Comparison of ENCODE assay signal across 31 cellular contexts in genomic region chr11:63494936-63495335, GRCh38. TPM values are rescaled to one million over a fixed set of nuclear protein-coding genes. Genes with fewer than 3 reads are reported as not detected.
"Had no signal": no experiment of that assay in that cellular context is flagged by ENCODE, and none has a peak within 500 bp of the region (broad histone marks: within the 10 kb centered on the region; RNA-seq: fewer than 3 reads in every experiment).

No MANE protein-coding gene starts in this region.

- H3K4me3 Mint-ChIP-seq: activated B cell treated with CpG ODN at 0.5 μM for 24 hours; activated CD4-positive, alpha-beta memory T cell treated with anti-CD3 and anti-CD28 coated beads, Interleukin-2, amount 10 ng/mL, durations not matched to agents 7 days and 5 days; activated CD8-positive, alpha-beta memory T cell treated with anti-CD3 and anti-CD28 coated beads, Interleukin-2, amount 10 ng/mL, durations not matched to agents 7 days and 5 days; activated naive CD4-positive, alpha-beta T cell treated with anti-CD3 and anti-CD28 coated beads, Interleukin-2, amount 50 U/mL, for 24 hours; activated T-helper 1 cell treated with anti-CD3 and anti-CD28 coated beads, Interleukin-12 subunit alpha, Interleukin-12 subunit beta, Interleukin-2, Interleukin-4 antibody, amounts not matched to agents 30 ng/mL and 10 ng/mL and 1 ng/mL, durations not matched to agents 14 hours and 24 hours and 36 hours; dendritic cell treated with granulocyte-macrophage colony-stimulating factor and Interleukin-4, amounts not matched to agents 40 ng/mL and 50 ng/mL, for 4 days; nephron; stimulated activated naive B cell treated with anti-CD40 and anti-IgM and Interleukin-4, amounts not matched to agents 10 μg/mL and 1 μg/mL and 100 μg/mL, for 72 hours; T-helper 1 cell treated with Interleukin-12 subunit alpha and Interleukin-12 subunit beta and Interleukin-4 antibody, amounts not matched to agents 30 μg/mL and 1 μg/mL, for 36 hours had no signal

- H3K9me3 ChIP-seq: neutrophil had no signal

- H3K4me3 ChIP-seq: smooth muscle cell, tibial artery had no signal

- H3K27ac ChIP-seq: brain microvascular endothelial cell, neutrophil, parathyroid adenoma, tibial artery had no signal

- H3K36me3 ChIP-seq: brain microvascular endothelial cell, neutrophil, tibial artery had no signal

- FAIRE-seq: endometrium, kidney had no signal

- ATAC-seq: activated CD8-positive, alpha-beta memory T cell treated with anti-CD3 and anti-CD28 coated beads, Interleukin-2, amount 10 ng/mL, durations not matched to agents 7 days and 5 days; sciatic nerve; stimulated activated naive B cell treated with anti-CD40 and anti-IgM and Interleukin-4, amounts not matched to agents 10 μg/mL and 1 μg/mL and 100 μg/mL, for 72 hours had no signal

- H3K4me2 ChIP-seq: smooth muscle cell had no signal

- H3K9ac ChIP-seq: parathyroid adenoma had no signal

- H3K4me1 ChIP-seq: parathyroid adenoma had no signal

- H3K79me2 ChIP-seq: parathyroid adenoma had no signal

- H3K27ac Mint-ChIP-seq: activated B cell treated with CpG ODN at 0.5 μM for 24 hours; activated CD4-positive, alpha-beta memory T cell treated with anti-CD3 and anti-CD28 coated beads, Interleukin-2, amount 10 ng/mL, durations not matched to agents 7 days and 5 days; activated CD8-positive, alpha-beta memory T cell treated with anti-CD3 and anti-CD28 coated beads, Interleukin-2, amount 10 ng/mL, durations not matched to agents 7 days and 5 days; activated naive CD4-positive, alpha-beta T cell treated with anti-CD3 and anti-CD28 coated beads, Interleukin-2, amount 50 U/mL, for 24 hours; activated T-helper 1 cell treated with anti-CD3 and anti-CD28 coated beads, Interleukin-12 subunit alpha, Interleukin-12 subunit beta, Interleukin-2, Interleukin-4 antibody, amounts not matched to agents 30 ng/mL and 10 ng/mL and 1 ng/mL, durations not matched to agents 14 hours and 24 hours and 36 hours; dendritic cell treated with granulocyte-macrophage colony-stimulating factor and Interleukin-4, amounts not matched to agents 40 ng/mL and 50 ng/mL, for 4 days; nephron; stimulated activated naive B cell treated with anti-CD40 and anti-IgM and Interleukin-4, amounts not matched to agents 10 μg/mL and 1 μg/mL and 100 μg/mL, for 72 hours; T-helper 1 cell treated with Interleukin-12 subunit alpha and Interleukin-12 subunit beta and Interleukin-4 antibody, amounts not matched to agents 30 μg/mL and 1 μg/mL, for 36 hours had no signal

- DNase-seq: activated B cell treated with CpG ODN at 0.5 μM for 24 hours; activated CD4-positive, alpha-beta memory T cell treated with anti-CD3 and anti-CD28 coated beads, Interleukin-2, amount 10 ng/mL, durations not matched to agents 7 days and 5 days; activated CD4-positive, alpha-beta T cell treated with anti-CD3 and anti-CD28 coated beads for 48 hours; activated CD8-positive, alpha-beta memory T cell treated with anti-CD3 and anti-CD28 coated beads, Interleukin-2, amount 10 ng/mL, durations not matched to agents 7 days and 5 days; activated gamma-delta T cell treated with Interleukin-2 at 50 U/mL for 16 hours; activated T-cell treated with anti-CD3 and anti-CD28 coated beads for 4 hours; anterior cingulate cortex; brain microvascular endothelial cell; caudate nucleus; effector CD4-positive, alpha-beta T cell; erythroblast; foreskin fibroblast; kidney; stimulated activated CD4-positive, alpha-beta T cell treated with anti-CD3 and anti-CD28 coated beads, Interleukin-2, amount 100 ng/mL, for 48 hours; stimulated activated CD8-positive, alpha-beta memory T cell treated with anti-CD3 and anti-CD28 coated beads, Interleukin-4, amount 100 ng/mL, for 48 hours; stimulated activated naive B cell treated with anti-CD40 and anti-IgM and Interleukin-4, amounts not matched to agents 10 μg/mL and 1 μg/mL and 100 μg/mL, for 72 hours; T1000; tibial artery had no signal

- H3K9me3 Mint-ChIP-seq: activated naive CD4-positive, alpha-beta T cell treated with anti-CD3 and anti-CD28 coated beads, Interleukin-2, amount 50 U/mL, for 24 hours had no signal

- H3K27me3 ChIP-seq: tibial artery had no signal

- H2AFZ ChIP-seq: parathyroid adenoma had no signal

RNA-seq across cellular contexts. Expression of gene PLAAT5, which starts 4.0 kb away (rescaled TPM):
- total RNA-seq: activated B cell treated with CpG ODN at 0.5 μM for 24 hours; activated CD4-positive, alpha-beta memory T cell treated with anti-CD3 and anti-CD28 coated beads, Interleukin-2, amount 10 ng/mL, durations not matched to agents 7 days and 5 days; activated T-helper 1 cell treated with anti-CD3 and anti-CD28 coated beads, Interleukin-12 subunit alpha, Interleukin-12 subunit beta, Interleukin-2, Interleukin-4 antibody, amounts not matched to agents 30 ng/mL and 10 ng/mL and 1 ng/mL, durations not matched to agents 14 hours and 24 hours and 36 hours; glomerular endothelial cell; lung microvascular endothelial cell had no signal
- polyA plus RNA-seq: smooth muscle cell had no signal

RNA-seq across cellular contexts. Expression of gene LGALS12, which starts 10.9 kb away (rescaled TPM):
- total RNA-seq: activated B cell treated with CpG ODN at 0.5 μM for 24 hours; activated CD4-positive, alpha-beta memory T cell treated with anti-CD3 and anti-CD28 coated beads, Interleukin-2, amount 10 ng/mL, durations not matched to agents 7 days and 5 days; activated T-helper 1 cell treated with anti-CD3 and anti-CD28 coated beads, Interleukin-12 subunit alpha, Interleukin-12 subunit beta, Interleukin-2, Interleukin-4 antibody, amounts not matched to agents 30 ng/mL and 10 ng/mL and 1 ng/mL, durations not matched to agents 14 hours and 24 hours and 36 hours; fibroblast of lung; glomerular endothelial cell; lung microvascular endothelial cell; smooth muscle cell had no signal
- polyA plus RNA-seq: fibroblast of lung, smooth muscle cell had no signal

RNA-seq across cellular contexts. Expression of gene PLAAT4, which starts 41.7 kb away (rescaled TPM):
- total RNA-seq: smooth muscle cell had no signal
- polyA plus RNA-seq: smooth muscle cell had no signal
